15 cellular contexts compared by ENCODE assay signal in genomic region chr4:39937683-39938268, GRCh38. TPM values are rescaled to one million over a fixed set of nuclear protein-coding genes. Genes with fewer than 3 reads are reported as not detected.
DNase-seq lines count a peak whose midpoint lies in the region; ATAC-seq, FAIRE-seq and TF ChIP-seq lines count a peak whose summit lies in the region.
"Had no signal": no experiment of that assay in that cellular context is flagged by ENCODE, and none has a peak within 500 bp of the region (broad histone marks: within the 10 kb centered on the region; RNA-seq: fewer than 3 reads in every experiment).

No MANE protein-coding gene starts in this region.

- no peaks in the 10 kb centered on the region for H3K9me3 ChIP-seq in upper lobe of right lung
- H3K9me3 ChIP-seq: adrenal gland, testis had no signal

- peaks cover 14% of the 10 kb centered on the region for H3K4me1 ChIP-seq in upper lobe of right lung

- H3K9me3 Mint-ChIP-seq in activated naive CD4-positive, alpha-beta T cell treated with anti-CD3 and anti-CD28 coated beads, Interleukin-2, amount 50 U/mL, for 72 hours, result no peaks in the 10 kb centered on the region

- FAIRE-seq in bronchial epithelial cell (lab: Jason Lieb, UNC), result no peak
- FAIRE-seq: HepG2 had no signal

- intact Hi-C loops in upper lobe of right lung (cut with DNase I), result no loop called here

- H3K27ac Mint-ChIP-seq in activated naive CD4-positive, alpha-beta T cell treated with anti-CD3 and anti-CD28 coated beads, Interleukin-2, amount 50 U/mL, for 72 hours, result peak overlapping the region; percentile 50 to 54

- H3K4me3 ChIP-seq in bronchial epithelial cell (ENCODE audit: low read depth, low read length) (no peak overlapping the region), upper lobe of right lung (no peak overlapping the region)
- H3K4me3 ChIP-seq: adrenal gland, lung, testis had no signal

- H3K27ac ChIP-seq in upper lobe of right lung, result no peak overlapping the region
- H3K27ac ChIP-seq: adrenal gland, testis had no signal

- peak; percentile 58 to 85 for ATAC-seq in activated naive CD4-positive, alpha-beta T cell treated with anti-CD3 and anti-CD28 coated beads, Interleukin-2, amount 50 U/mL, for 72 hours
- ATAC-seq in HG02870 (IDR thresholded peaks at IDR 0.05; ENCODE audit: unreplicated experiment) (peak; percentile 66), upper lobe of right lung (no peak), left lobe of liver (no peak)
- ATAC-seq: HepG2 had no signal

- H3K36me3 ChIP-seq in bronchial epithelial cell (ENCODE audit: control insufficient read depth, insufficient read depth, low read length) (no peaks in the 10 kb centered on the region), upper lobe of right lung (no peaks in the 10 kb centered on the region)
- H3K36me3 ChIP-seq: adrenal gland had no signal

- TF ChIP-seq CTCF in bronchial epithelial cell (IDR thresholded peaks at IDR 0.05; ENCODE audit: insufficient read depth, low read length, severe bottlenecking) (no peak), upper lobe of right lung (IDR thresholded peaks at IDR 0.05) (no peak)

- H3K27me3 ChIP-seq in bronchial epithelial cell (ENCODE audit: control insufficient read depth, insufficient read depth, low read length) (no peaks in the 10 kb centered on the region), upper lobe of right lung (no peaks in the 10 kb centered on the region)
- H3K27me3 ChIP-seq: adrenal gland, testis had no signal

- H3K36me3 Mint-ChIP-seq in activated naive CD4-positive, alpha-beta T cell treated with anti-CD3 and anti-CD28 coated beads, Interleukin-2, amount 50 U/mL, for 72 hours, result peaks cover 0 to 23% of the 10 kb centered on the region in 2 donors

- no peak for DNase-seq in activated naive CD4-positive, alpha-beta T cell treated with anti-CD3 and anti-CD28 coated beads, Interleukin-2, amount 50 U/mL, for 72 hours (ENCODE audit: low spot score in 2 of 2)
- DNase-seq in activated naive CD4-positive, alpha-beta T cell treated with Interleukin-2 at 50 U/mL for 16 hours, result no peak
- DNase-seq in bronchial epithelial cell (ENCODE audit: low read depth), result peak; percentile 47
- DNase-seq in NK-92 treated with Interleukin-12 subunit alpha and Interleukin-12 subunit beta, amount 100 ng/mL, for 24 hours (lab: John Stamatoyannopoulos, UW), result no peak
- no peak for DNase-seq in upper lobe of right lung
- DNase-seq in putamen (ENCODE audit: low spot score), result no peak
- DNase-seq in left lobe of liver (ENCODE audit: low spot score), result no peak
- DNase-seq: adrenal gland, glutamatergic neuron, NCI-H1417 treated with DMSO at 0.1 percent for 48 hours, SHP77 treated with DMSO at 0.1 percent for 48 hours, testis had no signal

RNA-seq across cellular contexts. Expression of gene PDS5A, which starts 39.9 kb away (rescaled TPM):
- total RNA-seq in activated naive CD4-positive, alpha-beta T cell treated with anti-CD3 and anti-CD28 coated beads, Interleukin-2, amount 50 U/mL, for 72 hours, result 100 to 1,000 TPM in 1 of 2 donors, 10 to 100 TPM in 1; 95.7 to 105 TPM
- 50.7 and 51.9 TPM in 2 replicates for total RNA-seq in bronchial epithelial cell
- total RNA-seq in upper lobe of right lung, result 83.7 TPM
- 31.5 TPM for total RNA-seq in left lobe of liver

Comparison
In these comparisons a context has a peak if more than half of its experiments do, and no peak if none do; other contexts are left out.
1. ATAC-seq: peak in activated naive CD4-positive, alpha-beta T cell treated with anti-CD3 and anti-CD28 coated beads, Interleukin-2, amount 50 U/mL, for 72 hours (2 of 2) and HG02870 (single experiment); none in upper lobe of right lung (single experiment) and left lobe of liver (single experiment).